16 cellular contexts compared by ENCODE assay signal in genomic region chr19:43634516-43634876, GRCh38. TPM values are rescaled to one million over a fixed set of nuclear protein-coding genes. Genes with fewer than 3 reads are reported as not detected.
DNase-seq lines count a peak whose midpoint lies in the region; ATAC-seq and TF ChIP-seq lines count a peak whose summit lies in the region.
"Had no signal": no experiment of that assay in that cellular context is flagged by ENCODE, and none has a peak within 500 bp of the region (broad histone marks: within the 10 kb centered on the region; RNA-seq: fewer than 3 reads in every experiment).

No MANE protein-coding gene starts in this region.

- H3K4me1 ChIP-seq in HEK293 (ENCODE audit: control insufficient read depth, insufficient read depth, low read length): peaks cover 12% of the 10 kb centered on the region

- CTCF ChIA-PET in HEK293 (lab: Yijun Ruan, JAX): interaction anchor here (0.9 kb wide), 1 partner anchor 16 kb away, joined by 3 read pairs; no protein-coding TSS in a partner anchor

- ATAC-seq in omental fat pad (ENCODE audit: low FRiP score): no peak
- ATAC-seq in HG02938 (IDR thresholded peaks at IDR 0.05; ENCODE audit: unreplicated experiment): no peak
- no peak for ATAC-seq in GM18861 (IDR thresholded peaks at IDR 0.05; ENCODE audit: unreplicated experiment)
- no peak for ATAC-seq in GM18498 (IDR thresholded peaks at IDR 0.05; ENCODE audit: unreplicated experiment)

- peaks cover 0 to 9% of the 10 kb centered on the region in 2 experiments; a peak in 1 of 3 replicates for H3K36me3 ChIP-seq in HEK293 (ENCODE audit: control insufficient read depth in 2 of 2, insufficient read depth in 1 of 2, low read length in 2 of 2)

- POLR2A ChIA-PET in HEK293 (lab: Yijun Ruan, JAX): interaction anchor here (1.1 kb wide), 1 partner anchor 15 kb away, joined by 3 read pairs; the partner anchor contains the start of gene ZNF428

- no peak overlapping the region for H3K4me3 ChIP-seq in HEK293 (ENCODE audit: low read depth, low read length)
- peak overlapping the region; percentile 49 for H3K4me3 ChIP-seq in choroid plexus epithelial cell (ENCODE audit: low read depth, low read length)

- TF ChIP-seq CTCF in HEK293 (tag by site-specific recombination; IDR thresholded peaks at IDR 0.05) (no peak), choroid plexus epithelial cell (conservative IDR thresholded peaks at IDR 0.05; ENCODE audit: low read depth, low read length) (no peak), omental fat pad (IDR thresholded peaks at IDR 0.05) (no peak)

- intact Hi-C loops in posterior cingulate gyrus (cut with DNase I): no loop called here

- no peaks in the 10 kb centered on the region for H3K9me3 ChIP-seq in HEK293 (ENCODE audit: control insufficient read depth, insufficient read depth, low read depth, low read length)

- DNase-seq in choroid plexus epithelial cell (ENCODE audit: low read depth) (no peak), inferior parietal cortex (ENCODE audit: extremely low spot score) (peak; percentile 52), posterior cingulate gyrus (peak in 7 of 10 donors; percentile 37 to 92 (median 59)), omental fat pad (ENCODE audit: low spot score) (no peak)
- DNase-seq: activated naive CD4-positive, alpha-beta T cell treated with anti-CD3 and anti-CD28 coated beads, Interleukin-2, amount 10 ng/mL, durations not matched to agents 7 days and 5 days; CD4-positive, alpha-beta T cell; dermis blood vessel endothelial cell; GDM1; NCI-H1092; NCI-H446 treated with DMSO at 0.1 percent for 48 hours; stimulated activated naive CD4-positive, alpha-beta T cell treated with Interleukin-2 at 50 U/mL for 16 hours; T-helper 9 cell had no signal

- no peak overlapping the region for H3K27ac ChIP-seq in HEK293 (ENCODE audit: extremely low read depth, low read depth, low read length)

TF ChIP-seq in HEK293, 187 proteins besides CTCF, POLR2A, EP300 and RAD21:
- peak; percentile 67; the same call in 1 of the 2 replicates for TF ChIP-seq IKZF3 (tag by site-specific recombination; IDR thresholded peaks at IDR 0.05)
- peak; percentile 50; the same call in 1 of the 2 replicates for TF ChIP-seq ZNF600 (tag by site-specific recombination; IDR thresholded peaks at IDR 0.05)
- TF ChIP-seq ZNF677 (tag by site-specific recombination; IDR thresholded peaks at IDR 0.05): no peak

RNA-seq across cellular contexts. Expression of gene CADM4, which starts 5.2 kb away (rescaled TPM):
- total RNA-seq in omental fat pad: 1 to 10 TPM in 3 of 4 donors, under 1 TPM in 1; 0.79 to 3.5 (median 2.5) TPM

RNA-seq across cellular contexts. Expression of gene ZNF428, which starts 15.1 kb away (rescaled TPM):
- 10 to 100 TPM; 15.4 to 22.1 (median 16.2) TPM for total RNA-seq in omental fat pad

RNA-seq across cellular contexts. Expression of gene SRRM5, which starts 22.6 kb away (rescaled TPM):
- total RNA-seq in omental fat pad: under 1 TPM in 3 of 4 donors, not detected in 1; 0.12 to 0.46 (median 0.38) TPM

RNA-seq across cellular contexts. Expression of gene PLAUR, which starts 35.5 kb away (rescaled TPM):
- total RNA-seq in omental fat pad: 100 to 1,000 TPM in 2 of 4 donors, 10 to 100 TPM in 2; 36.3 to 250 (median 88.0) TPM

RNA-seq across cellular contexts. Expression of gene ZNF576, which starts 38.1 kb away (rescaled TPM):
- total RNA-seq in omental fat pad: 10 to 100 TPM; 12.3 to 15.0 (median 13.3) TPM

Comparison
In these comparisons a context has a peak if more than half of its experiments do, and no peak if none do; other contexts are left out.
1. DNase-seq: peak in inferior parietal cortex (single experiment) and posterior cingulate gyrus (7 of 10); none in choroid plexus epithelial cell (single experiment) and omental fat pad (single experiment).